1 cellular context compared by ENCODE assay signal in the genomic region with DNA sequence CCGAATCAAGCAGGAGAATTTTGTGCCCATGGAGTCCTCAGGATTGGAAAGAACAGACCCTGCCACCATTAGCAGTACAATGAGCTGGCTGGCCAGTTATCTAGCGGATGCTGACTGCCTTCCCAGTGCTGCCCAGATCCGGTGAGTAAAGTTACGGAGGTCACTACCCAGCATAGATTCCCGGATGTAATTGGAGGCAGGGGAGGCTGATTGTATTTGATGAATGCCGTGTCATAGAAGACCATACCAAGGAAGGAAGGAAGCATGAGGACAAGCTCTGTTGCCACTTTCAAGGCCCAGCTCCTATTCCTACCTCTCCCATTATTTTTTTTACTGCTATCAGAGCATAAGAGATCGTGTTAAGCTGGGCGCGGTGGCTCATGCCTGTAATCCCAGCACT.
TF ChIP-seq lines count a peak whose summit lies in the region.

No MANE protein-coding gene starts in this region.

TF ChIP-seq in WTC11, 78 proteins besides CTCF, POLR2A, EP300 and RAD21 (continued from another document):
- TF ChIP-seq AR (CRISPR knock-in tag; IDR thresholded peaks at IDR 0.05) (no peak), ZNF532 (CRISPR knock-in tag; IDR thresholded peaks at IDR 0.05; ENCODE audit: borderline replicate concordance) (no peak), CDX4 (CRISPR knock-in tag; IDR thresholded peaks at IDR 0.05; ENCODE audit: borderline replicate concordance) (no peak), ZNF281 (CRISPR knock-in tag; IDR thresholded peaks at IDR 0.05) (no peak), ERG (CRISPR knock-in tag; IDR thresholded peaks at IDR 0.05) (no peak), ETV6 (CRISPR knock-in tag; IDR thresholded peaks at IDR 0.05) (no peak)
- TF ChIP-seq, protein P1, sequence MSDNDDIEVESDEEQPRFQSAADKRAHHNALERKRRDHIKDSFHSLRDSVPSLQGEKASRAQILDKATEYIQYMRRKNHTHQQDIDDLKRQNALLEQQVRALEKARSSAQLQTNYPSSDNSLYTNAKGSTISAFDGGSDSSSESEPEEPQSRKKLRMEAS (CRISPR knock-in tag; IDR thresholded peaks at IDR 0.05) = no peak
- TF ChIP-seq, protein P2, sequence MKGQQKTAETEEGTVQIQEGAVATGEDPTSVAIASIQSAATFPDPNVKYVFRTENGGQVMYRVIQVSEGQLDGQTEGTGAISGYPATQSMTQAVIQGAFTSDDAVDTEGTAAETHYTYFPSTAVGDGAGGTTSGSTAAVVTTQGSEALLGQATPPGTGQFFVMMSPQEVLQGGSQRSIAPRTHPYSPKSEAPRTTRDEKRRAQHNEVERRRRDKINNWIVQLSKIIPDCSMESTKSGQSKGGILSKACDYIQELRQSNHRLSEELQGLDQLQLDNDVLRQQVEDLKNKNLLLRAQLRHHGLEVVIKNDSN (CRISPR knock-in tag; IDR thresholded peaks at IDR 0.05) = no peak
